In the genomic region with DNA sequence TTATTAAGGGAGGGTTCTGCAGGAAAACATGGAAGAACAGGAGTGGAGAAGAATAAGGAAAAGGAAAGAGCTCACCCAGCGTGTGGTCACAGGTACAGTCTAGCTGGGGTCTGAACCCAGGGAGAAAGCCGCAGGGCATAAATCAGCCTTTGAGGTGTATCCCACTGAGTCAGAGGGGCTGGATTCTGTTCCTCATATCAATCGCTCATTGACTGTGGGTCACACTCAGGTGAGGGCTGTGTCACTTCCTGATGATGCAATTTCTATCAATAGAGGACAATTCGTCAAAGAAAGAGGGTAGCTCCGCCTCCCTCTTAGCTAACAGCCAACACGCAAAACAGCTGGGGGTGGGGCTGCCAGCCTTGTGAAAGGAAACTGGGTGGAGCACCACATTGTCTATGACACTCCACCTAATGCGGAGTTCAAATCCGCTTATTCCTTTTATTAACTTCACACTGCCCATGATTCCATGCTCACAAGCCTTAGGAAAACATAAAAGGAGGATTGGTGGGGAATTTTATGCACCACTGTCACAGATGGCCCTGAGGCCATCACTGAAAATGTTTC, we compare ENCODE assay signal across 1 cellular context.
TF ChIP-seq lines count a peak whose summit lies in the region.

No MANE protein-coding gene starts in this region.

TF ChIP-seq in K562, 482 proteins besides CTCF, POLR2A, EP300 and RAD21 (continued from another document and continues in another):
- TF ChIP-seq E2F5 (CRISPR knock-in tag; IDR thresholded peaks at IDR 0.05): no peak
- TF ChIP-seq ATF3 (IDR thresholded peaks at IDR 0.05): peak; percentile 99
- peak; percentile 75; the same call in 1 of the 2 replicates for TF ChIP-seq ATF3 (CRISPR knock-in tag; conservative IDR thresholded peaks at IDR 0.05)
- TF ChIP-seq BCOR (IDR thresholded peaks at IDR 0.05): no peak
- no peak for TF ChIP-seq ZNF133 (CRISPR knock-in tag; IDR thresholded peaks at IDR 0.05)
- TF ChIP-seq ZHX1 (conservative IDR thresholded peaks at IDR 0.05; ENCODE audit: low read length): no peak
- TF ChIP-seq EGR1 (conservative IDR thresholded peaks at IDR 0.05): no peak
- TF ChIP-seq CEBPG (CRISPR knock-in tag; IDR thresholded peaks at IDR 0.05): peak; percentile 92
- peak; percentile 99 to 100 for TF ChIP-seq CEBPG (tag; conservative IDR thresholded peaks at IDR 0.05 in 1 of 2, IDR thresholded peaks at IDR 0.05 in 1 of 2)
- no peak for TF ChIP-seq THRA (IDR thresholded peaks at IDR 0.05)
- TF ChIP-seq SNIP1 (IDR thresholded peaks at IDR 0.05; ENCODE audit: low read depth): no peak
- TF ChIP-seq MAFF (IDR thresholded peaks at IDR 0.05; ENCODE audit: low read length): no peak
- TF ChIP-seq MCM3 (IDR thresholded peaks at IDR 0.05): no peak
- peak; percentile 59 for TF ChIP-seq RBFOX2 (IDR thresholded peaks at IDR 0.05; ENCODE audit: low read depth, low read length)
- TF ChIP-seq SMARCA4 (IDR thresholded peaks at IDR 0.05): peak; percentile 65; the same call in 1 of the 2 replicates
- TF ChIP-seq TCF7L2 (IDR thresholded peaks at IDR 0.05; ENCODE audit: low read depth, low read length): no peak
- TF ChIP-seq, protein P1, sequence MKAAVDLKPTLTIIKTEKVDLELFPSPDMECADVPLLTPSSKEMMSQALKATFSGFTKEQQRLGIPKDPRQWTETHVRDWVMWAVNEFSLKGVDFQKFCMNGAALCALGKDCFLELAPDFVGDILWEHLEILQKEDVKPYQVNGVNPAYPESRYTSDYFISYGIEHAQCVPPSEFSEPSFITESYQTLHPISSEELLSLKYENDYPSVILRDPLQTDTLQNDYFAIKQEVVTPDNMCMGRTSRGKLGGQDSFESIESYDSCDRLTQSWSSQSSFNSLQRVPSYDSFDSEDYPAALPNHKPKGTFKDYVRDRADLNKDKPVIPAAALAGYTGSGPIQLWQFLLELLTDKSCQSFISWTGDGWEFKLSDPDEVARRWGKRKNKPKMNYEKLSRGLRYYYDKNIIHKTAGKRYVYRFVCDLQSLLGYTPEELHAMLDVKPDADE (conservative IDR thresholded peaks at IDR 0.05; ENCODE audit: control insufficient read depth, low read depth, low read length): no peak
- TF ChIP-seq ESRRB (CRISPR knock-in tag; IDR thresholded peaks at IDR 0.05; ENCODE audit: borderline replicate concordance): no peak
- TF ChIP-seq GABPB2 (CRISPR knock-in tag; conservative IDR thresholded peaks at IDR 0.05): no peak
- no peak for TF ChIP-seq ZFP91 (CRISPR knock-in tag; IDR thresholded peaks at IDR 0.05)
- TF ChIP-seq DIDO1 (tag; IDR thresholded peaks at IDR 0.05; ENCODE audit: low read depth): no peak
- no peak for TF ChIP-seq KHSRP (IDR thresholded peaks at IDR 0.05)
- peak; percentile 70; the same call in 1 of the 2 replicates for TF ChIP-seq MYC (IDR thresholded peaks at IDR 0.05; ENCODE audit: low read depth, low read length)
- TF ChIP-seq MYC (CRISPR knock-in tag; IDR thresholded peaks at IDR 0.05; ENCODE audit: borderline replicate concordance, low read depth): no peak
- TF ChIP-seq, protein P2, sequence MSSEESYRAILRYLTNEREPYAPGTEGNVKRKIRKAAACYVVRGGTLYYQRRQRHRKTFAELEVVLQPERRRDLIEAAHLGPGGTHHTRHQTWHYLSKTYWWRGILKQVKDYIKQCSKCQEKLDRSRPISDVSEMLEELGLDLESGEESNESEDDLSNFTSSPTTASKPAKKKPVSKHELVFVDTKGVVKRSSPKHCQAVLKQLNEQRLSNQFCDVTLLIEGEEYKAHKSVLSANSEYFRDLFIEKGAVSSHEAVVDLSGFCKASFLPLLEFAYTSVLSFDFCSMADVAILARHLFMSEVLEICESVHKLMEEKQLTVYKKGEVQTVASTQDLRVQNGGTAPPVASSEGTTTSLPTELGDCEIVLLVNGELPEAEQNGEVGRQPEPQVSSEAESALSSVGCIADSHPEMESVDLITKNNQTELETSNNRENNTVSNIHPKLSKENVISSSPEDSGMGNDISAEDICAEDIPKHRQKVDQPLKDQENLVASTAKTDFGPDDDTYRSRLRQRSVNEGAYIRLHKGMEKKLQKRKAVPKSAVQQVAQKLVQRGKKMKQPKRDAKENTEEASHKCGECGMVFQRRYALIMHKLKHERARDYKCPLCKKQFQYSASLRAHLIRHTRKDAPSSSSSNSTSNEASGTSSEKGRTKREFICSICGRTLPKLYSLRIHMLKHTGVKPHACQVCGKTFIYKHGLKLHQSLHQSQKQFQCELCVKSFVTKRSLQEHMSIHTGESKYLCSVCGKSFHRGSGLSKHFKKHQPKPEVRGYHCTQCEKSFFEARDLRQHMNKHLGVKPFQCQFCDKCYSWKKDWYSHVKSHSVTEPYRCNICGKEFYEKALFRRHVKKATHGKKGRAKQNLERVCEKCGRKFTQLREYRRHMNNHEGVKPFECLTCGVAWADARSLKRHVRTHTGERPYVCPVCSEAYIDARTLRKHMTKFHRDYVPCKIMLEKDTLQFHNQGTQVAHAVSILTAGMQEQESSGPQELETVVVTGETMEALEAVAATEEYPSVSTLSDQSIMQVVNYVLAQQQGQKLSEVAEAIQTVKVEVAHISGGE (CRISPR knock-in tag; IDR thresholded peaks at IDR 0.05): no peak
- TF ChIP-seq, protein P3, sequence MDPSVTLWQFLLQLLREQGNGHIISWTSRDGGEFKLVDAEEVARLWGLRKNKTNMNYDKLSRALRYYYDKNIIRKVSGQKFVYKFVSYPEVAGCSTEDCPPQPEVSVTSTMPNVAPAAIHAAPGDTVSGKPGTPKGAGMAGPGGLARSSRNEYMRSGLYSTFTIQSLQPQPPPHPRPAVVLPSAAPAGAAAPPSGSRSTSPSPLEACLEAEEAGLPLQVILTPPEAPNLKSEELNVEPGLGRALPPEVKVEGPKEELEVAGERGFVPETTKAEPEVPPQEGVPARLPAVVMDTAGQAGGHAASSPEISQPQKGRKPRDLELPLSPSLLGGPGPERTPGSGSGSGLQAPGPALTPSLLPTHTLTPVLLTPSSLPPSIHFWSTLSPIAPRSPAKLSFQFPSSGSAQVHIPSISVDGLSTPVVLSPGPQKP (CRISPR knock-in tag; IDR thresholded peaks at IDR 0.05): no peak
- no peak for TF ChIP-seq ZNF644 (tag; IDR thresholded peaks at IDR 0.05; ENCODE audit: low read depth)
- no peak for TF ChIP-seq FOXK2 (conservative IDR thresholded peaks at IDR 0.05 in 1 of 2, IDR thresholded peaks at IDR 0.05 in 1 of 2; ENCODE audit: low read depth in 2 of 2)
- TF ChIP-seq ATF7 (IDR thresholded peaks at IDR 0.05): peak; percentile 96
- TF ChIP-seq RHOXF2B (CRISPR knock-in tag; conservative IDR thresholded peaks at IDR 0.05): no peak
- TF ChIP-seq ZNF324 (CRISPR knock-in tag; IDR thresholded peaks at IDR 0.05): no peak
- TF ChIP-seq ZNF239 (CRISPR knock-in tag; IDR thresholded peaks at IDR 0.05): peak; percentile 14; the same call in 1 of the 2 replicates
- no peak for TF ChIP-seq POLR2AphosphoS2 (IDR thresholded peaks at IDR 0.05; ENCODE audit: low read length)
- TF ChIP-seq ZBTB7A (IDR thresholded peaks at IDR 0.05; ENCODE audit: borderline replicate concordance, control insufficient read depth, low read depth, low read length): no peak
- no peak for TF ChIP-seq ZNF398 (CRISPR knock-in tag; IDR thresholded peaks at IDR 0.05)
- TF ChIP-seq ZZZ3 (IDR thresholded peaks at IDR 0.05): no peak
- TF ChIP-seq, protein P4, sequence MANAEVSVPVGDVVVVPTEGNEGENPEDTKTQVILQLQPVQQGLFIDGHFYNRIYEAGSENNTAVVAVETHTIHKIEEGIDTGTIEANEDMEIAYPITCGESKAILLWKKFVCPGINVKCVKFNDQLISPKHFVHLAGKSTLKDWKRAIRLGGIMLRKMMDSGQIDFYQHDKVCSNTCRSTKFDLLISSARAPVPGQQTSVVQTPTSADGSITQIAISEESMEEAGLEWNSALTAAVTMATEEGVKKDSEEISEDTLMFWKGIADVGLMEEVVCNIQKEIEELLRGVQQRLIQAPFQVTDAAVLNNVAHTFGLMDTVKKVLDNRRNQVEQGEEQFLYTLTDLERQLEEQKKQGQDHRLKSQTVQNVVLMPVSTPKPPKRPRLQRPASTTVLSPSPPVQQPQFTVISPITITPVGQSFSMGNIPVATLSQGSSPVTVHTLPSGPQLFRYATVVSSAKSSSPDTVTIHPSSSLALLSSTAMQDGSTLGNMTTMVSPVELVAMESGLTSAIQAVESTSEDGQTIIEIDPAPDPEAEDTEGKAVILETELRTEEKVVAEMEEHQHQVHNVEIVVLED (CRISPR knock-in tag; IDR thresholded peaks at IDR 0.05): no peak
- no peak for TF ChIP-seq MTA3 (IDR thresholded peaks at IDR 0.05; ENCODE audit: borderline replicate concordance)
- no peak for TF ChIP-seq ZNF23 (CRISPR knock-in tag; IDR thresholded peaks at IDR 0.05)
- no peak for TF ChIP-seq PHF21A (IDR thresholded peaks at IDR 0.05; ENCODE audit: borderline replicate concordance, low read depth)
- TF ChIP-seq TEAD1 (CRISPR knock-in tag; IDR thresholded peaks at IDR 0.05): no peak
- no peak for TF ChIP-seq NBN (IDR thresholded peaks at IDR 0.05; ENCODE audit: low read depth)
- no peak for TF ChIP-seq GTF2F1 (IDR thresholded peaks at IDR 0.05; ENCODE audit: low read depth, low read length)
- TF ChIP-seq RFX5 (IDR thresholded peaks at IDR 0.05; ENCODE audit: low read depth, low read length): no peak
- no peak for TF ChIP-seq CAMTA2 (CRISPR knock-in tag; conservative IDR thresholded peaks at IDR 0.05)
- TF ChIP-seq ZNF146 (CRISPR knock-in tag; IDR thresholded peaks at IDR 0.05; ENCODE audit: unreplicated experiment): no peak
- no peak for TF ChIP-seq HNRNPLL (IDR thresholded peaks at IDR 0.05; ENCODE audit: low read depth, low read length, poor library complexity, severe bottlenecking)
- no peak for TF ChIP-seq ZNF408 (CRISPR knock-in tag; IDR thresholded peaks at IDR 0.05; ENCODE audit: low read depth)
- TF ChIP-seq SMAD1 (IDR thresholded peaks at IDR 0.05; ENCODE audit: low read depth, low read length, partially characterized antibody): no peak
